In the genomic region with DNA sequence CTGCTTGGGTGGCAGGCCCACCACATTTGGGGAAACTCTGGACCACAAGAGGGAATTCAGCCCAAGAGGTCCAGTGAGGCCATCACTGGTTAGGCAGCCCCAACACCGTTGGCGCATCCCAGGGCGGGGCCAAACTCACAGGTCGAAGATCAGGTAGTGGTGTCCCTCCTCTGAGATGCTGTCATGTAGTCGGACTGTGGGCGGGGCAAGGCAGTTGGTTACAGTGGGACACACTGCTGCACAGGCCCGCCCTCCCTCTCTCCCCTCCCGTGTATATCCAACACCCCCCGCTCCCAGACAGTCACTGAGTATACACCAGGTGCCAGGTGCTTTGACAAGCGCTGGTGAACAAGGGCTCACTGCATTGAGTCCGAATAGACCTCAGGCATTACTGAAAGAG, we compare ENCODE assay signal across 1 cellular context.
TF ChIP-seq lines count a peak whose summit lies in the region.

No MANE protein-coding gene starts in this region.

TF ChIP-seq in IMR-90, 13 proteins besides CTCF, POLR2A, EP300 and RAD21:
- TF ChIP-seq CEBPB (IDR thresholded peaks at IDR 0.05; ENCODE audit: low read depth, low read length) (no peak), MXI1 (IDR thresholded peaks at IDR 0.05; ENCODE audit: borderline replicate concordance, low read depth, low read length) (no peak), RFX5 (IDR thresholded peaks at IDR 0.05; ENCODE audit: low read depth, low read length) (no peak), CHD1 (IDR thresholded peaks at IDR 0.05; ENCODE audit: low read depth, low read length) (no peak), SMC3 (IDR thresholded peaks at IDR 0.05; ENCODE audit: low read depth, low read length) (no peak), BHLHE40 (IDR thresholded peaks at IDR 0.05; ENCODE audit: low read depth, low read length) (no peak), MAFK (IDR thresholded peaks at IDR 0.05; ENCODE audit: low read depth, low read length) (no peak), MAZ (IDR thresholded peaks at IDR 0.05; ENCODE audit: borderline replicate concordance, low read depth, low read length) (no peak), NFE2L2 (IDR thresholded peaks at IDR 0.05; ENCODE audit: low read depth, low read length) (no peak), FOS (IDR thresholded peaks at IDR 0.05; ENCODE audit: low read depth, low read length) (no peak), RCOR1 (IDR thresholded peaks at IDR 0.05; ENCODE audit: insufficient replicate concordance, low read length) (no peak), ELK1 (IDR thresholded peaks at IDR 0.05; ENCODE audit: borderline replicate concordance, low read depth, low read length) (no peak), USF2 (IDR thresholded peaks at IDR 0.05; ENCODE audit: low read depth, low read length) (no peak)
